In genomic region chr22:50305393-50305657, GRCh38 we compare ENCODE assay signal across 6 cellular contexts. TPM values are rescaled to one million over a fixed set of nuclear protein-coding genes. Genes with fewer than 3 reads are reported as not detected.
DNase-seq lines count a peak whose midpoint lies in the region; ATAC-seq, FAIRE-seq and TF ChIP-seq lines count a peak whose summit lies in the region.

No MANE protein-coding gene starts in this region.

- TF ChIP-seq CTCF in cardiac muscle cell (IDR thresholded peaks at IDR 0.05; ENCODE audit: low read depth, low read length) (no peak), HepG2 (CRISPR knock-in tag; IDR thresholded peaks at IDR 0.05) (no peak)

- no peak for TF ChIP-seq RAD21 in HepG2 (CRISPR knock-in tag; IDR thresholded peaks at IDR 0.05)

- BruUV-seq in HepG2 (replicated peaks; lab: Mats Ljungman, UMichigan): no TSS peak

- H3K79me2 ChIP-seq in HepG2 (ENCODE audit: insufficient read depth, low read length): peaks cover 62% of the 10 kb centered on the region

- peak overlapping the region; percentile 63 for H3K27ac ChIP-seq in cardiac muscle cell
- H3K27ac ChIP-seq in HepG2 (ENCODE audit: extremely low read length, insufficient read depth, low read length): peak overlapping the region; percentile 67
- H3K27ac ChIP-seq in urinary bladder (ENCODE audit: low read depth): peak overlapping the region; percentile 80

- H3K27me3 ChIP-seq in cardiac muscle cell (no peaks in the 10 kb centered on the region), HepG2 (ENCODE audit: control insufficient read depth in 1 of 2, insufficient read depth in 2 of 2, low read length in 2 of 2) (no peaks in the 10 kb centered on the region)

- WGBS in HepG2 (ENCODE audit: low lambda C conversion rate): 50% methylated on average over 4 of the region's 9 CpGs
- 61% methylated on average over 9 of the region's 9 CpGs for WGBS in urinary bladder

- H3K36me3 ChIP-seq in cardiac muscle cell: no peaks in the 10 kb centered on the region
- peaks cover 0 to 2% of the 10 kb centered on the region in 2 experiments; a peak in 1 of 5 replicates for H3K36me3 ChIP-seq in HepG2 (replicated peaks in 1 of 2; ENCODE audit: control insufficient read depth in 1 of 2, insufficient read depth in 2 of 2, low read length in 2 of 2)
- no peaks in the 10 kb centered on the region for H3K36me3 ChIP-seq in urinary bladder (ENCODE audit: insufficient read depth)

- FAIRE-seq in HepG2 (lab: Jason Lieb, UNC): no peak

- TF ChIP-seq POLR2A in HepG2 (IDR thresholded peaks at IDR 0.05; ENCODE audit: insufficient read depth in 1 of 2, low read depth in 2 of 2, low read length in 2 of 2): no peak

- H3K4me1 ChIP-seq in cardiac muscle cell (ENCODE audit: low read depth): peaks cover 60% of the 10 kb centered on the region
- peaks cover 81% of the 10 kb centered on the region for H3K4me1 ChIP-seq in HepG2 (ENCODE audit: insufficient read depth, low read length)
- H3K4me1 ChIP-seq in urinary bladder (ENCODE audit: insufficient read depth): peaks cover 2% of the 10 kb centered on the region

- TF ChIP-seq EP300 in HepG2 (IDR thresholded peaks at IDR 0.05; ENCODE audit: low read depth in 2 of 2, low read length in 2 of 2): no peak
- TF ChIP-seq EP300 in HepG2 (CRISPR knock-in tag; IDR thresholded peaks at IDR 0.05; ENCODE audit: borderline replicate concordance): no peak

- peaks cover 4% of the 10 kb centered on the region; the same call in 1 of the 2 replicates for H4K20me1 ChIP-seq in HepG2 (ENCODE audit: insufficient read depth, low read length)

- intact Hi-C loops in left ventricle myocardium superior (cut with micrococcal nuclease): no loop called here
- intact Hi-C loops in HepG2 (cut with micrococcal nuclease; ENCODE audit: unreplicated experiment): no loop called here

- ATAC-seq in left ventricle myocardium superior (no peak), HepG2 (no peak), GM19395 (IDR thresholded peaks at IDR 0.05; ENCODE audit: unreplicated experiment) (no peak)

- POLR2A ChIA-PET in HepG2 (lab: Yijun Ruan, JAX): interaction anchor here (1.2 to 6.7 kb wide), 6 partner anchors 8 to 37 kb away, joined by 3 to 126 read pairs (median 7); no protein-coding TSS in a partner anchor
- POLR2A ChIA-PET in HEK293T (lab: Yijun Ruan, JAX): no interaction called here

- H3K4me2 ChIP-seq in HepG2 (ENCODE audit: low read depth, low read length): peak overlapping the region; percentile 90

- DNase-seq in cardiac muscle cell (ENCODE audit: low read depth in 1 of 2, low spot score in 1 of 2) (no peak), left ventricle myocardium superior (no peak), HepG2 (ENCODE audit: low spot score) (no peak), HEK293T (ENCODE audit: extremely low spot score) (no peak)

- no peak overlapping the region for H2AFZ ChIP-seq in HepG2 (ENCODE audit: low read length)

- peak overlapping the region; percentile 90 for H3K9ac ChIP-seq in HepG2 (ENCODE audit: insufficient read depth, low read depth, low read length)

- H3K9me3 ChIP-seq in cardiac muscle cell (ENCODE audit: low read depth) (no peaks in the 10 kb centered on the region), HepG2 (ENCODE audit: low read length) (no peaks in the 10 kb centered on the region)

- CTCF ChIA-PET in HepG2 (lab: Yijun Ruan, JAX; ENCODE audit: low intra/inter-chr PET ratio, low total read pairs) (interaction anchor here (1.4 kb wide), 1 partner anchor 29 kb away, joined by 4 read pairs; no protein-coding TSS in a partner anchor), HEK293T (lab: Yijun Ruan, JAX) (interaction anchor here (0.6 to 1.4 kb wide), 2 partner anchors 21 to 74 kb away, joined by 3 read pairs; partner anchors contain the start of gene DENND6B)

- in situ Hi-C loops in HepG2 (cut with HindIII; ENCODE audit: extremely low pct_ligation_motif_present, low pct_unique_long_range_greater_than_20kb): no loop called here

- H3K4me3 ChIP-seq in cardiac muscle cell: no peak overlapping the region
- peak overlapping the region; percentile 90 to 95 (median 95); a peak in 5 of 6 replicates for H3K4me3 ChIP-seq in HepG2 (replicated peaks in 1 of 3; ENCODE audit: insufficient read depth in 1 of 3, low read depth in 2 of 3, low read length in 3 of 3)
- peak overlapping the region; percentile 3 for H3K4me3 ChIP-seq in urinary bladder (ENCODE audit: low read depth, low read length)

RNA-seq across cellular contexts. Expression of gene PLXNB2, which starts 2.1 kb away (rescaled TPM):
- total RNA-seq in cardiac muscle cell: 142 and 195 TPM in 2 replicates
- 77.0 and 83.2 TPM in 2 replicates for polyA plus RNA-seq in cardiac muscle cell
- 81.7 TPM for total RNA-seq in left ventricle myocardium superior
- total RNA-seq in HepG2 (2016; rRNA removed; fragmentation: Illumina TruSeq; extraction: Trizol): 19.3 and 32.6 TPM in 2 replicates
- 4.6 and 4.9 TPM in 2 replicates for total RNA-seq in HepG2 (2016; cell fraction: cytosol; rRNA removed; fragmentation: Illumina TruSeq; extraction: Trizol; ENCODE audit: low read depth)
- total RNA-seq in HepG2 (2016; cell fraction: insoluble cytoplasmic fraction; rRNA removed; fragmentation: Illumina TruSeq; extraction: Trizol): 16.8 and 32.7 TPM in 2 replicates
- 13.7 and 15.6 TPM in 2 replicates for total RNA-seq in HepG2 (2016; cell fraction: membrane; rRNA removed; fragmentation: Illumina TruSeq; extraction: Trizol)
- 43.2 and 57.8 TPM in 2 replicates for total RNA-seq in HepG2 (2016; cell fraction: nucleus; rRNA removed; fragmentation: Illumina TruSeq; extraction: Trizol)
- 68.9 and 79.4 TPM in 2 replicates for polyA plus RNA-seq in HepG2 (2011; rRNA removed)
- 46.5 and 75.4 TPM in 2 replicates for polyA plus RNA-seq in HepG2 (2011; cell fraction: cytosol; rRNA removed)
- polyA plus RNA-seq in HepG2 (2011; cell fraction: nucleus; rRNA removed): 265 and 413 TPM in 2 replicates
- 53.9 and 72.9 TPM in 2 replicates for polyA plus RNA-seq in HepG2 (2012)
- 5.5 and 6.2 TPM in 2 replicates for polyA plus RNA-seq in HepG2 (2016; cell fraction: cytosol; fragmentation: Illumina TruSeq; extraction: Trizol; ENCODE audit: low read depth)
- polyA plus RNA-seq in HepG2 (2016; cell fraction: insoluble cytoplasmic fraction; fragmentation: Illumina TruSeq; extraction: Trizol; ENCODE audit: low read depth): 16.2 and 23.0 TPM in 2 replicates
- polyA plus RNA-seq in HepG2 (2016; cell fraction: membrane; fragmentation: Illumina TruSeq; extraction: Trizol; ENCODE audit: low read depth): 10.1 and 11.9 TPM in 2 replicates
- polyA plus RNA-seq in HepG2 (2016; cell fraction: nucleus; fragmentation: Illumina TruSeq; extraction: Trizol; ENCODE audit: insufficient read depth, low read depth): 148 and 155 TPM in 2 replicates
- polyA minus RNA-seq in HepG2 (2011; rRNA and poly(A)+ RNA removed; ENCODE audit: low replicate concordance): 61.5 and 149 TPM in 2 replicates
- 76.6 and 89.8 TPM in 2 replicates for polyA minus RNA-seq in HepG2 (2011; cell fraction: cytosol; rRNA and poly(A)+ RNA removed)
- 57.9 and 61.3 TPM in 2 replicates for polyA minus RNA-seq in HepG2 (2011; cell fraction: nucleus; rRNA and poly(A)+ RNA removed)
- total RNA-seq in urinary bladder: 61.7 TPM
- 106 TPM for polyA plus RNA-seq in urinary bladder

RNA-seq across cellular contexts. Expression of gene DENND6B, which starts 21.5 kb away (rescaled TPM):
- 7.0 and 7.9 TPM in 2 replicates for total RNA-seq in cardiac muscle cell
- polyA plus RNA-seq in cardiac muscle cell: 10.6 and 13.3 TPM in 2 replicates
- total RNA-seq in left ventricle myocardium superior: 1.4 TPM
- total RNA-seq in HepG2 (2016; rRNA removed; fragmentation: Illumina TruSeq; extraction: Trizol): 0.84 and 0.95 TPM in 2 replicates
- 0.30 and 0.44 TPM in 2 replicates for total RNA-seq in HepG2 (2016; cell fraction: cytosol; rRNA removed; fragmentation: Illumina TruSeq; extraction: Trizol; ENCODE audit: low read depth)
- 0.22 and 0.65 TPM in 2 replicates for total RNA-seq in HepG2 (2016; cell fraction: insoluble cytoplasmic fraction; rRNA removed; fragmentation: Illumina TruSeq; extraction: Trizol)
- total RNA-seq in HepG2 (2016; cell fraction: membrane; rRNA removed; fragmentation: Illumina TruSeq; extraction: Trizol): 0.52 and 0.90 TPM in 2 replicates
- total RNA-seq in HepG2 (2016; cell fraction: nucleus; rRNA removed; fragmentation: Illumina TruSeq; extraction: Trizol): 0.90 and 1.1 TPM in 2 replicates
- polyA plus RNA-seq in HepG2 (2011; rRNA removed): 3.8 and 4.2 TPM in 2 replicates
- polyA plus RNA-seq in HepG2 (2011; cell fraction: cytosol; rRNA removed): 1.8 TPM in 2 replicates
- 33.7 and 41.4 TPM in 2 replicates for polyA plus RNA-seq in HepG2 (2011; cell fraction: nucleus; rRNA removed)
- 2.5 and 2.6 TPM in 2 replicates for polyA plus RNA-seq in HepG2 (2012)
- 0.33 and 0.71 TPM in 2 replicates for polyA plus RNA-seq in HepG2 (2016; cell fraction: cytosol; fragmentation: Illumina TruSeq; extraction: Trizol; ENCODE audit: low read depth)
- polyA plus RNA-seq in HepG2 (2016; cell fraction: insoluble cytoplasmic fraction; fragmentation: Illumina TruSeq; extraction: Trizol; ENCODE audit: low read depth): 0.74 and 0.86 TPM in 2 replicates
- polyA plus RNA-seq in HepG2 (2016; cell fraction: membrane; fragmentation: Illumina TruSeq; extraction: Trizol; ENCODE audit: low read depth): 0.63 and 1.2 TPM in 2 replicates
- polyA plus RNA-seq in HepG2 (2016; cell fraction: nucleus; fragmentation: Illumina TruSeq; extraction: Trizol; ENCODE audit: insufficient read depth, low read depth): 4.0 and 5.3 TPM in 2 replicates
- 0.58 and 2.9 TPM in 2 replicates for polyA minus RNA-seq in HepG2 (2011; rRNA and poly(A)+ RNA removed; ENCODE audit: low replicate concordance)
- polyA minus RNA-seq in HepG2 (2011; cell fraction: cytosol; rRNA and poly(A)+ RNA removed): 1.3 TPM in 2 replicates
- 2.6 and 3.3 TPM in 2 replicates for polyA minus RNA-seq in HepG2 (2011; cell fraction: nucleus; rRNA and poly(A)+ RNA removed)
- total RNA-seq in urinary bladder: 4.1 TPM
- polyA plus RNA-seq in urinary bladder: 4.6 TPM

RNA-seq across cellular contexts. Expression of gene MAPK11, which starts 35.1 kb away (rescaled TPM):
- total RNA-seq in cardiac muscle cell (0.49 and 0.63 TPM in 2 replicates), left ventricle myocardium superior (9.1 TPM), HepG2 (2016; rRNA removed; fragmentation: Illumina TruSeq; extraction: Trizol) (0.15 TPM in 1 of 2 replicates, not detected in the other), urinary bladder (4.1 TPM)
- polyA plus RNA-seq in cardiac muscle cell (0.12 TPM in 1 of 2 replicates, not detected in the other), HepG2 (2011; rRNA removed) (0.17 and 0.46 TPM in 2 replicates), urinary bladder (13.6 TPM)
- not detected in 2 replicates for total RNA-seq in HepG2 (2016; cell fraction: cytosol; rRNA removed; fragmentation: Illumina TruSeq; extraction: Trizol; ENCODE audit: low read depth)
- 0.12 and 0.15 TPM in 2 replicates for total RNA-seq in HepG2 (2016; cell fraction: insoluble cytoplasmic fraction; rRNA removed; fragmentation: Illumina TruSeq; extraction: Trizol)
- total RNA-seq in HepG2 (2016; cell fraction: membrane; rRNA removed; fragmentation: Illumina TruSeq; extraction: Trizol): 0.10 and 0.19 TPM in 2 replicates
- 0.28 TPM in 1 of 2 replicates, not detected in the other for total RNA-seq in HepG2 (2016; cell fraction: nucleus; rRNA removed; fragmentation: Illumina TruSeq; extraction: Trizol)
- 0.13 and 0.19 TPM in 2 replicates for polyA plus RNA-seq in HepG2 (2011; cell fraction: cytosol; rRNA removed)
- polyA plus RNA-seq in HepG2 (2011; cell fraction: nucleus; rRNA removed): 1.9 TPM in 2 replicates
- 0.21 TPM in 1 of 2 replicates, not detected in the other for polyA plus RNA-seq in HepG2 (2012)
- 0.05 and 0.07 TPM in 2 replicates for polyA plus RNA-seq in HepG2 (2016; cell fraction: cytosol; fragmentation: Illumina TruSeq; extraction: Trizol; ENCODE audit: low read depth)
- polyA plus RNA-seq in HepG2 (2016; cell fraction: insoluble cytoplasmic fraction; fragmentation: Illumina TruSeq; extraction: Trizol; ENCODE audit: low read depth): 0.19 and 0.24 TPM in 2 replicates
- 0.13 TPM in 1 of 2 replicates, not detected in the other for polyA plus RNA-seq in HepG2 (2016; cell fraction: membrane; fragmentation: Illumina TruSeq; extraction: Trizol; ENCODE audit: low read depth)
- 0.25 and 0.37 TPM in 2 replicates for polyA plus RNA-seq in HepG2 (2016; cell fraction: nucleus; fragmentation: Illumina TruSeq; extraction: Trizol; ENCODE audit: insufficient read depth, low read depth)
- polyA minus RNA-seq in HepG2 (2011; rRNA and poly(A)+ RNA removed; ENCODE audit: low replicate concordance): 0.58 and 0.94 TPM in 2 replicates
- polyA minus RNA-seq in HepG2 (2011; cell fraction: cytosol; rRNA and poly(A)+ RNA removed): not detected in 2 replicates
- polyA minus RNA-seq in HepG2 (2011; cell fraction: nucleus; rRNA and poly(A)+ RNA removed): 0.13 TPM in 1 of 2 replicates, not detected in the other

RNA-seq across cellular contexts. Expression of gene PPP6R2, which starts 37.8 kb away (rescaled TPM):
- 78.6 and 88.4 TPM in 2 replicates for total RNA-seq in cardiac muscle cell
- 39.8 and 41.4 TPM in 2 replicates for polyA plus RNA-seq in cardiac muscle cell
- total RNA-seq in left ventricle myocardium superior: 44.3 TPM
- 36.1 and 55.0 TPM in 2 replicates for total RNA-seq in HepG2 (2016; rRNA removed; fragmentation: Illumina TruSeq; extraction: Trizol)
- total RNA-seq in HepG2 (2016; cell fraction: cytosol; rRNA removed; fragmentation: Illumina TruSeq; extraction: Trizol; ENCODE audit: low read depth): 13.5 and 14.8 TPM in 2 replicates
- total RNA-seq in HepG2 (2016; cell fraction: insoluble cytoplasmic fraction; rRNA removed; fragmentation: Illumina TruSeq; extraction: Trizol): 33.5 and 56.7 TPM in 2 replicates
- 26.4 and 27.2 TPM in 2 replicates for total RNA-seq in HepG2 (2016; cell fraction: membrane; rRNA removed; fragmentation: Illumina TruSeq; extraction: Trizol)
- 53.7 and 65.8 TPM in 2 replicates for total RNA-seq in HepG2 (2016; cell fraction: nucleus; rRNA removed; fragmentation: Illumina TruSeq; extraction: Trizol)
- polyA plus RNA-seq in HepG2 (2011; rRNA removed): 102 and 112 TPM in 2 replicates
- 56.6 and 76.3 TPM in 2 replicates for polyA plus RNA-seq in HepG2 (2011; cell fraction: cytosol; rRNA removed)
- polyA plus RNA-seq in HepG2 (2011; cell fraction: nucleus; rRNA removed): 458 and 611 TPM in 2 replicates
- 58.5 and 66.4 TPM in 2 replicates for polyA plus RNA-seq in HepG2 (2012)
- polyA plus RNA-seq in HepG2 (2016; cell fraction: cytosol; fragmentation: Illumina TruSeq; extraction: Trizol; ENCODE audit: low read depth): 6.8 and 7.7 TPM in 2 replicates
- 26.5 and 32.8 TPM in 2 replicates for polyA plus RNA-seq in HepG2 (2016; cell fraction: insoluble cytoplasmic fraction; fragmentation: Illumina TruSeq; extraction: Trizol; ENCODE audit: low read depth)
- 17.1 and 18.2 TPM in 2 replicates for polyA plus RNA-seq in HepG2 (2016; cell fraction: membrane; fragmentation: Illumina TruSeq; extraction: Trizol; ENCODE audit: low read depth)
- 172 and 175 TPM in 2 replicates for polyA plus RNA-seq in HepG2 (2016; cell fraction: nucleus; fragmentation: Illumina TruSeq; extraction: Trizol; ENCODE audit: insufficient read depth, low read depth)
- polyA minus RNA-seq in HepG2 (2011; rRNA and poly(A)+ RNA removed; ENCODE audit: low replicate concordance): 25.0 and 101 TPM in 2 replicates
- polyA minus RNA-seq in HepG2 (2011; cell fraction: cytosol; rRNA and poly(A)+ RNA removed): 29.8 and 30.8 TPM in 2 replicates
- 84.9 and 89.9 TPM in 2 replicates for polyA minus RNA-seq in HepG2 (2011; cell fraction: nucleus; rRNA and poly(A)+ RNA removed)
- total RNA-seq in urinary bladder: 31.1 TPM
- polyA plus RNA-seq in urinary bladder: 46.0 TPM

RNA-seq across cellular contexts. Expression of gene MAPK12, which starts 43.8 kb away (rescaled TPM):
- total RNA-seq in cardiac muscle cell: 45.5 and 52.1 TPM in 2 replicates
- 61.5 and 67.1 TPM in 2 replicates for polyA plus RNA-seq in cardiac muscle cell
- total RNA-seq in left ventricle myocardium superior: 15.8 TPM
- 15.0 and 23.3 TPM in 2 replicates for total RNA-seq in HepG2 (2016; rRNA removed; fragmentation: Illumina TruSeq; extraction: Trizol)
- 25.0 and 26.8 TPM in 2 replicates for total RNA-seq in HepG2 (2016; cell fraction: cytosol; rRNA removed; fragmentation: Illumina TruSeq; extraction: Trizol; ENCODE audit: low read depth)
- total RNA-seq in HepG2 (2016; cell fraction: insoluble cytoplasmic fraction; rRNA removed; fragmentation: Illumina TruSeq; extraction: Trizol): 15.4 and 25.6 TPM in 2 replicates
- total RNA-seq in HepG2 (2016; cell fraction: membrane; rRNA removed; fragmentation: Illumina TruSeq; extraction: Trizol): 43.0 and 45.2 TPM in 2 replicates
- 20.3 and 23.6 TPM in 2 replicates for total RNA-seq in HepG2 (2016; cell fraction: nucleus; rRNA removed; fragmentation: Illumina TruSeq; extraction: Trizol)
- 22.2 and 22.8 TPM in 2 replicates for polyA plus RNA-seq in HepG2 (2011; rRNA removed)
- 12.9 and 20.7 TPM in 2 replicates for polyA plus RNA-seq in HepG2 (2011; cell fraction: cytosol; rRNA removed)
- polyA plus RNA-seq in HepG2 (2011; cell fraction: nucleus; rRNA removed): 115 and 151 TPM in 2 replicates
- 6.9 and 10.9 TPM in 2 replicates for polyA plus RNA-seq in HepG2 (2012)
- polyA plus RNA-seq in HepG2 (2016; cell fraction: cytosol; fragmentation: Illumina TruSeq; extraction: Trizol; ENCODE audit: low read depth): 27.8 and 28.1 TPM in 2 replicates
- polyA plus RNA-seq in HepG2 (2016; cell fraction: insoluble cytoplasmic fraction; fragmentation: Illumina TruSeq; extraction: Trizol; ENCODE audit: low read depth): 14.6 and 16.4 TPM in 2 replicates
- 37.0 and 38.8 TPM in 2 replicates for polyA plus RNA-seq in HepG2 (2016; cell fraction: membrane; fragmentation: Illumina TruSeq; extraction: Trizol; ENCODE audit: low read depth)
- 56.9 and 60.1 TPM in 2 replicates for polyA plus RNA-seq in HepG2 (2016; cell fraction: nucleus; fragmentation: Illumina TruSeq; extraction: Trizol; ENCODE audit: insufficient read depth, low read depth)
- polyA minus RNA-seq in HepG2 (2011; rRNA and poly(A)+ RNA removed; ENCODE audit: low replicate concordance): 16.5 and 18.7 TPM in 2 replicates
- 5.1 and 9.2 TPM in 2 replicates for polyA minus RNA-seq in HepG2 (2011; cell fraction: cytosol; rRNA and poly(A)+ RNA removed)
- polyA minus RNA-seq in HepG2 (2011; cell fraction: nucleus; rRNA and poly(A)+ RNA removed): 25.6 and 25.8 TPM in 2 replicates
- total RNA-seq in urinary bladder: 9.3 TPM
- polyA plus RNA-seq in urinary bladder: 21.3 TPM
